11 cellular contexts compared by ENCODE assay signal in the genomic region with DNA sequence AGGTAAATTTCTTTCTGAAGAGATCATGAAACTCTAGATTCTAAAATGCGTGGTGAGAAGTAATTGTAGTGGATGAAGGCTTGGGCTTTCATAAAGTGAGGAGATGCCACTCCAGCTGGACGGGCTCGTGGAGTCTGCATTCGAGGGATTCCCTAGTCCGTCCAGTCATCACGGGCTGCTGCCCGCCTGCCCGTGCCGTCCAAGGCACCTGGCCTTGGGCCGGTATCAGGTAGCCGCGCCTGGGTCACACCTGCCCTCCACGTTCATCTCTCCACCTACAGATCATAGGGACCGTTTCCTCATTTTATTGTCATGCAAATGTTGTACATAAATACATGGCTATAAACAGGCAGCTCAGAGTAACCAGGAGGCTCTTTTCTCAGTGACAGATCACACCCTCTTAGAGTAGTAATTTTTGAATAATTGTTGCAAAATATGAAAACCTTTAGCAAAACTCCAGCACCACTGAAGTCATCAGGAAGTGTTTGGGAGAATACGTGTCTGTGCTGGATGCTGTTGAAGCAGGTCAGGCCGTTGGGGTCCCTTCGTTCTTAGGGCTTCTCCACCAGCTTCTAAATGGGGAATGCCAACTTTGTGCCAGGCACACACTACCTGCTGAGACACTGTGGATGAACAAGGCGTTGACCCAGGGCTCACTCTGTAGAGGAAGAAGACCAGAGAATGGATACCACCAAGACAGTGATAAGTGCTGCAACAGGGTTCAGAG.
DNase-seq lines count a peak whose midpoint lies in the region; ATAC-seq and TF ChIP-seq lines count a peak whose summit lies in the region.
"Had no signal": no experiment of that assay in that cellular context is flagged by ENCODE, and none has a peak within 500 bp of the region (broad histone marks: within the 10 kb centered on the region; RNA-seq: fewer than 3 reads in every experiment).

No MANE protein-coding gene starts in this region.

- no peak overlapping the region for H2AK5ac ChIP-seq in IMR-90 (ENCODE audit: low read depth, low read length)

- H3K9me3 Mint-ChIP-seq in activated naive CD8-positive, alpha-beta T cell treated with anti-CD3 and anti-CD28 coated beads, Interleukin-2, amount 10 ng/mL, durations not matched to agents 7 days and 5 days, result no peaks in the 10 kb centered on the region
- H3K9me3 Mint-ChIP-seq: nephron had no signal

- H3K23ac ChIP-seq in IMR-90 (ENCODE audit: low read depth, low read length), result no peak overlapping the region

- H3F3A ChIP-seq in smooth muscle cell (ENCODE audit: low read depth), result peaks cover 7% of the 10 kb centered on the region

- no CpG with 5 or more reads among the region's 18 CpGs for WGBS in IMR-90 (ENCODE audit: extremely low coverage in 2 of 2, insufficient read length in 1 of 2), 2 experiments
- 93% methylated on average over 18 of the region's 18 CpGs for WGBS in smooth muscle cell (ENCODE audit: low lambda C conversion rate)
- 84 to 89% methylated on average over 18 of the region's 18 CpGs for WGBS in lower leg skin, 2 donors

- peaks cover 24% of the 10 kb centered on the region for H3K79me2 ChIP-seq in smooth muscle cell (ENCODE audit: low read depth)

- H3K4me3 Mint-ChIP-seq in activated naive CD8-positive, alpha-beta T cell treated with anti-CD3 and anti-CD28 coated beads, Interleukin-2, amount 10 ng/mL, durations not matched to agents 7 days and 5 days, result peak overlapping the region; percentile 92

- no peak overlapping the region for H3K4ac ChIP-seq in IMR-90 (ENCODE audit: low read depth, low read length)

- H3K4me1 ChIP-seq in IMR-90 (ENCODE audit: control insufficient read depth, insufficient read depth, low read length) (no peaks in the 10 kb centered on the region), smooth muscle cell (ENCODE audit: low read depth) (peaks cover 22% of the 10 kb centered on the region)

- H3K79me1 ChIP-seq in IMR-90 (ENCODE audit: low read depth in 1 of 2, low read length in 2 of 2), result no peaks in the 10 kb centered on the region

- H2BK120ac ChIP-seq in IMR-90 (ENCODE audit: low read depth, low read length), result no peak overlapping the region

- H3K4me1 Mint-ChIP-seq in activated naive CD8-positive, alpha-beta T cell treated with anti-CD3 and anti-CD28 coated beads, Interleukin-2, amount 10 ng/mL, durations not matched to agents 7 days and 5 days, result peaks cover 81% of the 10 kb centered on the region

- H3K14ac ChIP-seq in IMR-90 (replicated peaks; ENCODE audit: low read depth, low read length), result no peak overlapping the region

- no peak for TF ChIP-seq CTCF in IMR-90 (conservative IDR thresholded peaks at IDR 0.05; ENCODE audit: low read depth, low read length)
- no peak for TF ChIP-seq CTCF in smooth muscle cell (IDR thresholded peaks at IDR 0.05; ENCODE audit: borderline replicate concordance, insufficient read depth, poor library complexity, severe bottlenecking)
- no peak for TF ChIP-seq CTCF in lower leg skin (IDR thresholded peaks at IDR 0.05)

- H4K20me1 ChIP-seq in IMR-90 (ENCODE audit: insufficient read depth, low read length) (no peaks in the 10 kb centered on the region), smooth muscle cell (ENCODE audit: low read depth) (peaks cover 38% of the 10 kb centered on the region)

- no TSS peak for BruUV-seq in IMR-90 (replicated peaks; lab: Mats Ljungman, UMichigan)

- H3K27ac ChIP-seq in IMR-90 (ENCODE audit: insufficient read depth, low read length) (no peak overlapping the region), smooth muscle cell (ENCODE audit: low read depth) (peak overlapping the region; percentile 91)

- CTCF ChIA-PET in IMR-90 (lab: Yijun Ruan, JAX), result interaction anchor here (0.7 kb wide), 2 partner anchors 41 to 95 kb away, joined by 3 to 5 read pairs; no protein-coding TSS in a partner anchor

- peak overlapping the region; percentile 99 for H3K27ac Mint-ChIP-seq in activated naive CD8-positive, alpha-beta T cell treated with anti-CD3 and anti-CD28 coated beads, Interleukin-2, amount 10 ng/mL, durations not matched to agents 7 days and 5 days
- H3K27ac Mint-ChIP-seq: nephron had no signal

- TF ChIP-seq POLR2A in IMR-90 (IDR thresholded peaks at IDR 0.05; ENCODE audit: low read depth, low read length) (no peak), lower leg skin (IDR thresholded peaks at IDR 0.05) (no peak)

- no peak overlapping the region for H2BK20ac ChIP-seq in IMR-90 (ENCODE audit: low read depth, low read length)

- H3K9me3 ChIP-seq in IMR-90 (ENCODE audit: control insufficient read depth, insufficient read depth, low read length), result no peaks in the 10 kb centered on the region
- no peaks in the 10 kb centered on the region for H3K9me3 ChIP-seq in smooth muscle cell (replicated peaks; ENCODE audit: low read depth)
- H3K9me3 ChIP-seq: body of pancreas had no signal

- H3K27me3 ChIP-seq in IMR-90 (ENCODE audit: control insufficient read depth, insufficient read depth, low read length) (peaks cover 26% of the 10 kb centered on the region), smooth muscle cell (ENCODE audit: low read depth) (no peaks in the 10 kb centered on the region)
- H3K27me3 ChIP-seq: body of pancreas had no signal

- no peak overlapping the region for H3K56ac ChIP-seq in IMR-90 (ENCODE audit: extremely low read depth, insufficient read depth, low read length)

- peak overlapping the region; percentile 37 for H2AK9ac ChIP-seq in IMR-90 (replicated peaks; ENCODE audit: low read depth, low read length, poor library complexity)

- H2BK15ac ChIP-seq in IMR-90 (ENCODE audit: low read depth, low read length), result no peak overlapping the region

- H2AFZ ChIP-seq in IMR-90 (replicated peaks; ENCODE audit: low read length, poor library complexity) (no peak overlapping the region), smooth muscle cell (ENCODE audit: low read depth) (no peak overlapping the region)

- no peak overlapping the region for H3K9ac ChIP-seq in IMR-90 (ENCODE audit: low read depth, low read length)
- H3K9ac ChIP-seq in smooth muscle cell (ENCODE audit: low read depth), result no peak overlapping the region

- POLR2A ChIA-PET in IMR-90 (lab: Charles Lee; ENCODE audit: unreplicated experiment), result no interaction called here
- POLR2A ChIA-PET in activated naive CD8-positive, alpha-beta T cell treated with anti-CD3 and anti-CD28 coated beads, Interleukin-2, amount 10 ng/mL, durations not matched to agents 7 days and 5 days (lab: Charles Lee), result interaction anchor here (0.7 to 8.4 kb wide), 18 partner anchors 10 to 623 kb away, joined by 3 to 117 read pairs (median 5); a partner anchor contains a TSS

- H3K18ac ChIP-seq in IMR-90 (ENCODE audit: low read depth, low read length), result no peak overlapping the region

- H3K36me3 ChIP-seq in IMR-90 (ENCODE audit: control insufficient read depth, insufficient read depth, low read length) (no peaks in the 10 kb centered on the region), smooth muscle cell (ENCODE audit: low read depth) (no peaks in the 10 kb centered on the region)

- ATAC-seq in IMR-90 (ENCODE audit: low read depth), result no peak
- ATAC-seq in activated naive CD8-positive, alpha-beta T cell treated with anti-CD3 and anti-CD28 coated beads, Interleukin-2, amount 10 ng/mL, durations not matched to agents 7 days and 5 days (ENCODE audit: low read depth), result peak; percentile 7
- ATAC-seq: body of pancreas had no signal

- H3K4me2 ChIP-seq in IMR-90 (ENCODE audit: low read depth, low read length) (no peak overlapping the region), smooth muscle cell (peak overlapping the region; percentile 9)

- no peaks in the 10 kb centered on the region for H3K27me3 Mint-ChIP-seq in activated naive CD8-positive, alpha-beta T cell treated with anti-CD3 and anti-CD28 coated beads, Interleukin-2, amount 10 ng/mL, durations not matched to agents 7 days and 5 days

- DNase-seq in NCI-H748 (lab: John Stamatoyannopoulos, UW; ENCODE audit: unreplicated experiment), result peak; percentile 67
- no peak for DNase-seq in NCI-H748 treated with DMSO at 0.1 percent for 48 hours (lab: John Stamatoyannopoulos, UW)
- DNase-seq in IMR-90, result no peak
- DNase-seq in activated naive CD8-positive, alpha-beta T cell treated with anti-CD3 and anti-CD28 coated beads, Interleukin-2, amount 10 ng/mL, durations not matched to agents 7 days and 5 days, result no peak
- DNase-seq in smooth muscle cell (lab: John Stamatoyannopoulos, UW; ENCODE audit: unreplicated experiment), result no peak
- no peak for DNase-seq in stimulated activated CD4-positive, alpha-beta T cell treated with anti-CD3 and anti-CD28 coated beads, Interleukin-2, amount 100 ng/mL, for 24 hours
- DNase-seq in lower leg skin (ENCODE audit: low spot score in 2 of 2), result no peak
- no peak for DNase-seq in NCI-H128 (lab: John Stamatoyannopoulos, UW; ENCODE audit: unreplicated experiment)
- DNase-seq: body of pancreas, NCI-H69 had no signal

- H3K4me3 ChIP-seq in IMR-90 (ENCODE audit: insufficient read depth, low read depth, low read length), result no peak overlapping the region
- no peak overlapping the region for H3K4me3 ChIP-seq in smooth muscle cell
- H3K4me3 ChIP-seq in lower leg skin (ENCODE audit: low read depth, poor library complexity, severe bottlenecking), result no peak overlapping the region
- H3K4me3 ChIP-seq: body of pancreas had no signal

- H3K9me1 ChIP-seq in IMR-90 (ENCODE audit: insufficient read depth, low read length), result no peaks in the 10 kb centered on the region

- no peak overlapping the region for H4K5ac ChIP-seq in IMR-90 (ENCODE audit: low read depth, low read length)

- in situ Hi-C loops in IMR-90 (cut with MboI; ENCODE audit: low sequenced_read_pairs), result no loop called here

- no peak overlapping the region for H4K91ac ChIP-seq in IMR-90 (ENCODE audit: insufficient read depth, low read depth, low read length)

- dilution Hi-C loops in IMR-90 (cut with HindIII; ENCODE audit: low sequenced_read_pairs, unreplicated experiment), result no loop called here

- peaks cover 1% of the 10 kb centered on the region for H3K36me3 Mint-ChIP-seq in activated naive CD8-positive, alpha-beta T cell treated with anti-CD3 and anti-CD28 coated beads, Interleukin-2, amount 10 ng/mL, durations not matched to agents 7 days and 5 days

- intact Hi-C loops in IMR-90 (cut with micrococcal nuclease) (no loop called here), lower leg skin (cut with DNase I; ENCODE audit: low total_unique reads) (no loop called here)

- H2BK5ac ChIP-seq in IMR-90 (ENCODE audit: low read depth, low read length, poor library complexity, severe bottlenecking), result no peak overlapping the region

- H4K8ac ChIP-seq in IMR-90 (ENCODE audit: low read depth in 2 of 2, low read length in 2 of 2), result no peak overlapping the region

- no peak for TF ChIP-seq RAD21 in IMR-90 (IDR thresholded peaks at IDR 0.05; ENCODE audit: low read length)

TF ChIP-seq in IMR-90, 13 proteins besides CTCF, POLR2A, EP300 and RAD21 (continues in another document):
- no peak for TF ChIP-seq RCOR1 (IDR thresholded peaks at IDR 0.05; ENCODE audit: insufficient replicate concordance, low read length)
